10 cellular contexts compared by ENCODE assay signal in the genomic region with DNA sequence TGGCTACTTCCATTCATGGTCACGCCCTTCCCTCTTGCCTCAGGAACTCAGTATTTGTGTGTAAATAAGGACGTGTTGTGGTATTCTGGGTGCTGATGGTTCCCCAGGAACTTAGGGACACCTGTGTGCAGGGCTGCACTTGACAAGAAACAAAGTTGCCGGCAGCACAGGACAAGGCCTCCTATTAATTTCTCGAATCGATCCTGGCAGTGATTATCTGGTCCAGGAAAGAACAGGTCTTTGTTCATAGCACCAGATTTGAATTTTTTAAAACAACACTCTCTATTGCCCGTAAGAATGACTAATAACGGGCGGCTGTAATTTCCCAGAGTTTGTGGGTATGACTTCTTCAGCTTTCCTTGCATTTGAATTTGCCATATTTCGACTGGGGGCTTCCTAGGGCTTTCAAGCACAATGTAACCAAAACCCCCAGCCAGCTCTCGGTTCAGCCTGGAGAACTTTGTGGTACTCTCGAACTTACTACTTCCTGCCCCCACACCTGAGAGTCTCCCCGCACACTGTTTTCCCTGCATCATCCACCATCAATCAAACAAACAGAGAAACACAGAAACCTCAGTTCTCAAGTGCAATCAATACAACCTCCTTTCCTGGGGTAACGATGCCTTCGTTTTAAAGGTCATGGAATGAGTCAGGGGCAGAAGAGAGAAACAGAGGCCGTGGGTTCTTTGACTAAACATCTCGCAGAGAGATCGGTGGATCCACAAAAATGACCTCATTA.
DNase-seq lines count a peak whose midpoint lies in the region; ATAC-seq, FAIRE-seq and TF ChIP-seq lines count a peak whose summit lies in the region.
"Had no signal": no experiment of that assay in that cellular context is flagged by ENCODE, and none has a peak within 500 bp of the region (broad histone marks: within the 10 kb centered on the region; RNA-seq: fewer than 3 reads in every experiment).

No MANE protein-coding gene starts in this region.

- no peaks in the 10 kb centered on the region for H3K9me2 ChIP-seq in MM.1S (replicated peaks; ENCODE audit: insufficient read depth, low read length)

- no peaks in the 10 kb centered on the region; the same call in 1 of the 2 replicates for H3K4me1 ChIP-seq in MM.1S (ENCODE audit: low read length)

- no peak for DNase-seq in MM.1S
- peak; percentile 83 for DNase-seq in activated effector memory CD4-positive, alpha-beta T cell treated with anti-CD3 and anti-CD28 coated beads, Interleukin-2, amount 50 U/mL, for 16 hours
- DNase-seq in stimulated activated CD4-positive, alpha-beta T cell treated with anti-CD3 and anti-CD28 coated beads, TNF-alpha, amount 100 ng/mL, for 48 hours (ENCODE audit: low read depth in 3 of 3): peak; percentile 52 to 69 (median 54)
- DNase-seq in frontal cortex (ENCODE audit: low spot score in 2 of 2): no peak
- DNase-seq in glutamatergic neuron: no peak
- DNase-seq in SW480 (ENCODE audit: low spot score): no peak

- H3K27ac Mint-ChIP-seq in glutamatergic neuron (ENCODE audit: unreplicated experiment): no peak overlapping the region

- H3K9ac ChIP-seq in MM.1S (ENCODE audit: low read length): no peak overlapping the region

- H3K79me2 ChIP-seq in MM.1S (ENCODE audit: low read length): no peaks in the 10 kb centered on the region

- no peaks in the 10 kb centered on the region for H3K9me3 Mint-ChIP-seq in glutamatergic neuron (ENCODE audit: unreplicated experiment)

- no peak overlapping the region for H3K4me3 ChIP-seq in MM.1S (ENCODE audit: low read length)
- H3K4me3 ChIP-seq: thoracic aorta had no signal

- peaks cover 1% of the 10 kb centered on the region for H3K4me1 Mint-ChIP-seq in glutamatergic neuron (ENCODE audit: low read depth, unreplicated experiment)

- no peaks in the 10 kb centered on the region for H3K36me3 ChIP-seq in MM.1S (replicated peaks; ENCODE audit: insufficient read depth, low read length)
- H3K36me3 ChIP-seq: thoracic aorta had no signal

- no peaks in the 10 kb centered on the region for H4K20me1 ChIP-seq in MM.1S (ENCODE audit: insufficient read depth, low read length)

- ATAC-seq in GM18909 (IDR thresholded peaks at IDR 0.05; ENCODE audit: poor library complexity, unreplicated experiment): peak; percentile 64
- ATAC-seq in HG02763 (IDR thresholded peaks at IDR 0.05; ENCODE audit: unreplicated experiment): no peak

- no peak overlapping the region for H3K27ac ChIP-seq in MM.1S (ENCODE audit: low read length)
- H3K27ac ChIP-seq: thoracic aorta had no signal

- H3K36me3 Mint-ChIP-seq in glutamatergic neuron (ENCODE audit: unreplicated experiment): no peaks in the 10 kb centered on the region

- H3K9me3 ChIP-seq in MM.1S (replicated peaks; ENCODE audit: insufficient read depth, low read length): no peaks in the 10 kb centered on the region
- H3K9me3 ChIP-seq: thoracic aorta had no signal

- TF ChIP-seq CTCF in MM.1S (IDR thresholded peaks at IDR 0.05; ENCODE audit: low read length): no peak
- TF ChIP-seq CTCF in glutamatergic neuron (IDR thresholded peaks at IDR 0.05; ENCODE audit: partially characterized antibody, unreplicated experiment): no peak

- H2AFZ ChIP-seq in MM.1S (ENCODE audit: low read length): peak overlapping the region; percentile 9; the same call in 1 of the 2 replicates

- peaks cover 1% of the 10 kb centered on the region for H3K27me3 Mint-ChIP-seq in glutamatergic neuron (ENCODE audit: unreplicated experiment)

- H3K4me2 ChIP-seq in MM.1S (ENCODE audit: low read depth, low read length): no peak overlapping the region

- no peak for FAIRE-seq in frontal cortex (lab: Jason Lieb, UNC)
- FAIRE-seq: astrocyte had no signal

- no peaks in the 10 kb centered on the region for H3K27me3 ChIP-seq in MM.1S (replicated peaks; ENCODE audit: insufficient read depth, low read length)

- no peaks in the 10 kb centered on the region for H3F3A ChIP-seq in MM.1S (ENCODE audit: insufficient read depth, low read length)

- no peak overlapping the region for H3K4me3 Mint-ChIP-seq in glutamatergic neuron (ENCODE audit: unreplicated experiment)

Comparison
In these comparisons a context has a peak if more than half of its experiments do, and no peak if none do; other contexts are left out.
1. DNase-seq: peak in activated effector memory CD4-positive, alpha-beta T cell treated with anti-CD3 and anti-CD28 coated beads, Interleukin-2, amount 50 U/mL, for 16 hours (single experiment) and stimulated activated CD4-positive, alpha-beta T cell treated with anti-CD3 and anti-CD28 coated beads, TNF-alpha, amount 100 ng/mL, for 48 hours (3 of 3); none in MM.1S (single experiment), frontal cortex (0 of 2), glutamatergic neuron (single experiment) and SW480 (single experiment).